ENCODE assay signal across 16 cellular contexts in genomic region chr3:58952128-58952917, GRCh38.
A peak's percentile ranks its signal among the peaks of the same experiment; 100 is the strongest.
DNase-seq lines count a peak whose midpoint lies in the region; ATAC-seq, FAIRE-seq and TF ChIP-seq lines count a peak whose summit lies in the region.
"Had no signal": no experiment of that assay in that cellular context is flagged by ENCODE, and none has a peak within 500 bp of the region (broad histone marks: within the 10 kb centered on the region; RNA-seq: fewer than 3 reads in every experiment).

No MANE protein-coding gene starts in this region.

- TF ChIP-seq CTCF in activated B cell treated with CpG ODN at 0.5 μM for 24 hours (IDR thresholded peaks at IDR 0.05), result no peak

- peak overlapping the region; percentile 71 for H3K27ac Mint-ChIP-seq in activated B cell treated with CpG ODN at 0.5 μM for 24 hours
- peak overlapping the region; percentile 96 for H3K27ac Mint-ChIP-seq in stimulated activated naive B cell treated with anti-CD40 and anti-IgM and Interleukin-4, amounts not matched to agents 10 μg/mL and 1 μg/mL and 100 μg/mL, for 72 hours
- H3K27ac Mint-ChIP-seq: activated CD4-positive, alpha-beta memory T cell treated with anti-CD3 and anti-CD28 coated beads, Interleukin-2, amount 10 ng/mL, durations not matched to agents 7 days and 5 days; activated naive CD4-positive, alpha-beta T cell treated with anti-CD3 and anti-CD28 coated beads, Interleukin-2, amount 50 U/mL, for 72 hours had no signal

- peak; percentile 14 for DNase-seq in GM19239 (ENCODE audit: insufficient read length, low spot score)
- no peak for DNase-seq in activated B cell treated with CpG ODN at 0.5 μM for 24 hours
- peak; percentile 49 for DNase-seq in stimulated activated naive B cell treated with anti-CD40 and anti-IgM and Interleukin-4, amounts not matched to agents 10 μg/mL and 1 μg/mL and 100 μg/mL, for 72 hours
- no peak for DNase-seq in activated naive CD4-positive, alpha-beta T cell treated with anti-CD3 and anti-CD28 coated beads, Interleukin-2, amount 50 U/mL, for 16 hours
- no peak for DNase-seq in HTR-8/SVneo (ENCODE audit: insufficient read length, low spot score)
- no peak for DNase-seq in COR-L47 (lab: John Stamatoyannopoulos, UW)
- DNase-seq: activated CD4-positive, alpha-beta memory T cell treated with anti-CD3 and anti-CD28 coated beads, Interleukin-2, amount 10 ng/mL, durations not matched to agents 7 days and 5 days; cortex of kidney; kidney; NCI-H1436; stimulated activated CD4-positive, alpha-beta T cell treated with anti-CD3 and anti-CD28 coated beads, Interleukin-15, amount 100 ng/mL, for 24 hours had no signal

- H3K4me1 Mint-ChIP-seq in activated B cell treated with CpG ODN at 0.5 μM for 24 hours, result peaks cover 48% of the 10 kb centered on the region
- H3K4me1 Mint-ChIP-seq in stimulated activated naive B cell treated with anti-CD40 and anti-IgM and Interleukin-4, amounts not matched to agents 10 μg/mL and 1 μg/mL and 100 μg/mL, for 72 hours, result peaks cover 42 to 60% of the 10 kb centered on the region in 2 donors
- H3K4me1 Mint-ChIP-seq: activated CD4-positive, alpha-beta memory T cell treated with anti-CD3 and anti-CD28 coated beads, Interleukin-2, amount 10 ng/mL, durations not matched to agents 7 days and 5 days had no signal

- peak; percentile 75 for ATAC-seq in HG02981 (IDR thresholded peaks at IDR 0.05; ENCODE audit: unreplicated experiment)
- peak; percentile 80 for ATAC-seq in activated B cell treated with CpG ODN at 0.5 μM for 24 hours (ENCODE audit: low read depth)
- ATAC-seq in stimulated activated naive B cell treated with anti-CD40 and anti-IgM and Interleukin-4, amounts not matched to agents 10 μg/mL and 1 μg/mL and 100 μg/mL, for 72 hours (replicated peaks), result peak; percentile 89 to 91
- ATAC-seq: activated naive CD4-positive, alpha-beta T cell treated with anti-CD3 and anti-CD28 coated beads, Interleukin-2, amount 50 U/mL, for 72 hours had no signal

- H3K27me3 Mint-ChIP-seq in activated B cell treated with CpG ODN at 0.5 μM for 24 hours, result no peaks in the 10 kb centered on the region
- no peaks in the 10 kb centered on the region for H3K27me3 Mint-ChIP-seq in stimulated activated naive B cell treated with anti-CD40 and anti-IgM and Interleukin-4, amounts not matched to agents 10 μg/mL and 1 μg/mL and 100 μg/mL, for 72 hours
- H3K27me3 Mint-ChIP-seq: activated CD4-positive, alpha-beta memory T cell treated with anti-CD3 and anti-CD28 coated beads, Interleukin-2, amount 10 ng/mL, durations not matched to agents 7 days and 5 days had no signal

- H3K9me3 Mint-ChIP-seq in activated B cell treated with CpG ODN at 0.5 μM for 24 hours, result peaks cover 4% of the 10 kb centered on the region
- peaks cover 12 to 16% of the 10 kb centered on the region in 2 donors for H3K9me3 Mint-ChIP-seq in stimulated activated naive B cell treated with anti-CD40 and anti-IgM and Interleukin-4, amounts not matched to agents 10 μg/mL and 1 μg/mL and 100 μg/mL, for 72 hours

- peaks cover 3% of the 10 kb centered on the region for H3K36me3 Mint-ChIP-seq in activated B cell treated with CpG ODN at 0.5 μM for 24 hours (ENCODE audit: low read depth)
- H3K36me3 Mint-ChIP-seq in stimulated activated naive B cell treated with anti-CD40 and anti-IgM and Interleukin-4, amounts not matched to agents 10 μg/mL and 1 μg/mL and 100 μg/mL, for 72 hours, result peaks cover 14 to 29% of the 10 kb centered on the region in 2 donors
- H3K36me3 Mint-ChIP-seq: activated naive CD4-positive, alpha-beta T cell treated with anti-CD3 and anti-CD28 coated beads, Interleukin-2, amount 50 U/mL, for 72 hours had no signal

- peak overlapping the region; percentile 20 for H3K4me3 Mint-ChIP-seq in activated B cell treated with CpG ODN at 0.5 μM for 24 hours
- peak overlapping the region; percentile 11 to 64 for H3K4me3 Mint-ChIP-seq in stimulated activated naive B cell treated with anti-CD40 and anti-IgM and Interleukin-4, amounts not matched to agents 10 μg/mL and 1 μg/mL and 100 μg/mL, for 72 hours
- H3K4me3 Mint-ChIP-seq: activated CD4-positive, alpha-beta memory T cell treated with anti-CD3 and anti-CD28 coated beads, Interleukin-2, amount 10 ng/mL, durations not matched to agents 7 days and 5 days had no signal

- POLR2A ChIA-PET in activated B cell treated with CpG ODN at 0.5 μM for 24 hours (lab: Charles Lee), result interaction anchor here (1.6 kb wide), 1 partner anchor 128 kb away, joined by 3 read pairs; no protein-coding TSS in a partner anchor

- CTCF ChIA-PET in activated B cell treated with CpG ODN at 0.5 μM for 24 hours (lab: Charles Lee), result no interaction called here

- intact Hi-C loops in activated B cell treated with CpG ODN at 0.5 μM for 24 hours (cut with micrococcal nuclease), result loop anchor here (10.0 kb wide), 1 partner anchor 58 kb away; no protein-coding TSS in a partner anchor

- peak; percentile 62 for FAIRE-seq in GM19239 (lab: Jason Lieb, UNC)
- no peak for FAIRE-seq in HTR-8/SVneo (lab: Jason Lieb, UNC)
- FAIRE-seq: D721Med, GM12891, H54, kidney had no signal

Comparison
In these comparisons a context has a peak if more than half of its experiments do, and no peak if none do; other contexts are left out.
1. DNase-seq: peak in GM19239 (single experiment) and stimulated activated naive B cell treated with anti-CD40 and anti-IgM and Interleukin-4, amounts not matched to agents 10 μg/mL and 1 μg/mL and 100 μg/mL, for 72 hours (single experiment); none in activated B cell treated with CpG ODN at 0.5 μM for 24 hours (single experiment), activated naive CD4-positive, alpha-beta T cell treated with anti-CD3 and anti-CD28 coated beads, Interleukin-2, amount 50 U/mL, for 16 hours (single experiment), HTR-8/SVneo (single experiment) and COR-L47 (single experiment).
2. Peak in every context shown above with its lines, with median percentiles within 50 percentile points of each other: ATAC-seq.